In genomic region chr4:148445071-148445902, GRCh38 we compare ENCODE assay signal across 7 cellular contexts. TPM values are rescaled to one million over a fixed set of nuclear protein-coding genes. Genes with fewer than 3 reads are reported as not detected.
DNase-seq lines count a peak whose midpoint lies in the region; ATAC-seq lines count a peak whose summit lies in the region.

No MANE protein-coding gene starts in this region.

- peak; percentile 38 for DNase-seq in NCI-H774 (lab: John Stamatoyannopoulos, UW)
- peak; percentile 88 for DNase-seq in activated effector memory CD4-positive, alpha-beta T cell treated with anti-CD3 and anti-CD28 coated beads, Interleukin-2, amount 50 U/mL, for 16 hours
- peak; percentile 57 for DNase-seq in globus pallidus (ENCODE audit: low spot score)
- DNase-seq in nucleus accumbens (lab: John Stamatoyannopoulos, UW) = peak in 49 of 56 donors; percentile 2 to 82 (median 58)
- no peak for DNase-seq in NOMO-1 treated with dmso at 0.1 percent for 144 hours (lab: John Stamatoyannopoulos, UW; ENCODE audit: unreplicated experiment)

- ATAC-seq in GM18909 (IDR thresholded peaks at IDR 0.05; ENCODE audit: poor library complexity, unreplicated experiment) = peak; percentile 13

- peak overlapping the region; percentile 20 for H3K27ac ChIP-seq in temporal lobe (ENCODE audit: low read depth, low read length)

RNA-seq across cellular contexts. Expression of gene NR3C2, which starts 3.1 kb away (rescaled TPM):
- 5.2 TPM for total RNA-seq in temporal lobe
